ENCODE assay signal across 9 cellular contexts in the genomic region with DNA sequence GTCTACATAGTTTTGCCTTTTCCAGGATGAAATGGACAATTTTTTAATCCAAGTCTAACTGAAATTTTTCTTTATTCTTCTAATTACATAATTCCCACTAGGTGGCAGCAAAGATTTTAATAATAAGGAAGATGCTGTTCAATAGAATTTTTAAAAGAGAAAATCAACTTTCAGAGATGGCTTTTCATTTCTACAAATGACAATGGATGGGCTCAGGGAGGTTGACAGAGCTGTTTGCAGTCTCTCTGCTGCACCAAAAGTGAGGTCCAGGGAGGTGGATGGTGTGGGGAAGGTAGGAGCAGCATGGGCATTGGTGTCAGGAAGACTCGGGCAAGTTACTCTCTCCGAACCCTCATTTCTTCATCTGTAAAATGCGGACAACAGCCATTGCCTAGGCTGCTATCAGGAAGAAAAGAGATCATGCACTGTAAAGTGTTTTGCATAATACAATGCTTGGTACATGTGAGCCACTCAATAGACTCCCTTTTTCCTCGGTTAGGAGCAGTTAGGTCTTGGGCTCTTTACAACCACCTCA.
DNase-seq lines count a peak whose midpoint lies in the region; ATAC-seq, FAIRE-seq and TF ChIP-seq lines count a peak whose summit lies in the region.
"Had no signal": no experiment of that assay in that cellular context is flagged by ENCODE, and none has a peak within 500 bp of the region (broad histone marks: within the 10 kb centered on the region; RNA-seq: fewer than 3 reads in every experiment).

No MANE protein-coding gene starts in this region.

- H3K27me3 ChIP-seq in liver (ENCODE audit: control insufficient read depth in 4 of 4, insufficient read depth in 4 of 4, low read length in 3 of 4) = no peaks in the 10 kb centered on the region

- H3K4me3 Mint-ChIP-seq in brain = peak overlapping the region in 3 of 5 experiments; percentile 30 to 84 (median 57)
- H3K4me3 Mint-ChIP-seq: memory B cell had no signal

- H3K9me3 ChIP-seq in liver (ENCODE audit: control insufficient read depth in 4 of 4, low read length in 3 of 4) = no peaks in the 10 kb centered on the region

- H3K9me3 Mint-ChIP-seq in brain = no peaks in the 10 kb centered on the region
- H3K9me3 Mint-ChIP-seq: memory B cell had no signal

- 46% methylated on average over 4 of the region's 4 CpGs for WGBS in liver

- H3K4me1 Mint-ChIP-seq in brain = peaks cover 19% of the 10 kb centered on the region

- peak; percentile 9 for DNase-seq in NCI-H2081 treated with DMSO at 0.1 percent for 48 hours (lab: John Stamatoyannopoulos, UW)
- DNase-seq in D341Med (ENCODE audit: low spot score) = no peak
- no peak for DNase-seq in substantia nigra (lab: John Stamatoyannopoulos, UW)

- H3K4me1 ChIP-seq in liver (ENCODE audit: control insufficient read depth in 4 of 4, insufficient read depth in 4 of 4, low read length in 3 of 4) = peaks cover 0 to 20% (median 13%) of the 10 kb centered on the region in 4 donors

- H3K9ac ChIP-seq in liver (ENCODE audit: low read depth in 1 of 2, low read length in 2 of 2) = no peak overlapping the region

- TF ChIP-seq CTCF in brain (conservative IDR thresholded peaks at IDR 0.05) (peak; percentile 82 to 87), liver (IDR thresholded peaks at IDR 0.05; ENCODE audit: low read depth, low read length, missing input control) (peak; percentile 47)

- H3K36me3 Mint-ChIP-seq in brain = no peaks in the 10 kb centered on the region
- H3K36me3 Mint-ChIP-seq: memory B cell had no signal

- ATAC-seq in HG02973 (IDR thresholded peaks at IDR 0.05; ENCODE audit: unreplicated experiment) (no peak), HG03045 (IDR thresholded peaks at IDR 0.05; ENCODE audit: unreplicated experiment) (no peak)

- FAIRE-seq in G401.6 (lab: Jason Lieb, UNC) = peak; percentile 66

- H3K36me3 ChIP-seq in liver (ENCODE audit: control insufficient read depth in 4 of 4, insufficient read depth in 3 of 4, low read depth in 1 of 4, low read length in 3 of 4) = peaks cover 0 to 11% (median 4%) of the 10 kb centered on the region in 4 donors

- TF ChIP-seq RAD21 in liver (IDR thresholded peaks at IDR 0.05) = peak; percentile 79 to 83

- H3K27ac Mint-ChIP-seq in brain = peak overlapping the region; percentile 2 to 83 (median 57)
- H3K27ac Mint-ChIP-seq: memory B cell had no signal

- no peak overlapping the region for H3K4me3 ChIP-seq in liver (ENCODE audit: low read depth in 1 of 3, low read length in 3 of 3)

- H3K27me3 Mint-ChIP-seq in brain = peaks cover 24% of the 10 kb centered on the region
- H3K27me3 Mint-ChIP-seq: memory B cell had no signal

- H3K27ac ChIP-seq in liver (ENCODE audit: low read depth in 1 of 2, low read length in 2 of 2) = peak overlapping the region; percentile 68 to 73
- H3K27ac ChIP-seq in substantia nigra (ENCODE audit: low read depth, low read length, poor library complexity, severe bottlenecking) = no peak overlapping the region

TF ChIP-seq in liver, 16 proteins besides CTCF, POLR2A, EP300 and RAD21:
- TF ChIP-seq EGR1 (IDR thresholded peaks at IDR 0.05; ENCODE audit: low read depth in 2 of 2) (no peak), JUND (IDR thresholded peaks at IDR 0.05) (no peak), HNF4A (conservative IDR thresholded peaks at IDR 0.05) (no peak)
TF ChIP-seq in liver: peak in this region for 0.
